11 cellular contexts compared by ENCODE assay signal in the genomic region with DNA sequence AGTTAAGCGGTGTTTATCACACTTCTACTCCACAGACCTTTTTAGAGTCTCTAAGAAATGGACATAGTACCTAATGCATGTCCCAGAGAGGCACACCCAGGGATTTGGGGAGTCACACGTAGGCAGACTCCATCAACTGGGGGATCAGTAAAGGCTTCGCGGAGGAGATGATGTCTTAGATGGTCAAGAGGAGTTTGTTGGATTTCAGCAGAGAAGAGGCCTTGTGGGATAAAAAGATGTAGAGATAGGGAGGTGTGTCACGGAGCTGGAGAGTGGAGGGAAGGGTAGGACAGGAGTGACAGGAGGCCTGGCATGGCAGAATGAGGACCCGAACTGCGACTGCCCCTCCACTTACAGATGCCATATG. TPM values are rescaled to one million over a fixed set of nuclear protein-coding genes. Genes with fewer than 3 reads are reported as not detected.
DNase-seq lines count a peak whose midpoint lies in the region; ATAC-seq and TF ChIP-seq lines count a peak whose summit lies in the region.
"Had no signal": no experiment of that assay in that cellular context is flagged by ENCODE, and none has a peak within 500 bp of the region (broad histone marks: within the 10 kb centered on the region; RNA-seq: fewer than 3 reads in every experiment).

No MANE protein-coding gene starts in this region.

- H3K27ac ChIP-seq in PC-9 = peak overlapping the region; percentile 77
- peak overlapping the region; percentile 52 to 78 for H3K27ac ChIP-seq in testis
- H3K27ac ChIP-seq in aorta (ENCODE audit: low read depth in 1 of 2, low read length in 2 of 2) = peak overlapping the region in 1 of 2 donors; percentile 69
- H3K27ac ChIP-seq: parathyroid adenoma had no signal

- no peaks in the 10 kb centered on the region for H3K9me3 ChIP-seq in PC-9 (ENCODE audit: insufficient read depth, low read depth)
- H3K9me3 ChIP-seq in testis = no peaks in the 10 kb centered on the region
- no peaks in the 10 kb centered on the region for H3K9me3 ChIP-seq in aorta (ENCODE audit: control insufficient read depth, low read length)
- H3K9me3 ChIP-seq: MG63 had no signal

- H3K4me3 ChIP-seq in PC-9 (no peak overlapping the region), testis (no peak overlapping the region), aorta (ENCODE audit: low read length in 2 of 2) (no peak overlapping the region)
- H3K4me3 ChIP-seq: MG63 had no signal

- TF ChIP-seq POLR2A in testis (IDR thresholded peaks at IDR 0.05) = no peak

- H3K9me2 ChIP-seq in PC-9 (ENCODE audit: insufficient read depth) = no peaks in the 10 kb centered on the region

- H3K79me2 ChIP-seq in PC-9 (ENCODE audit: low read depth) = peaks cover 45% of the 10 kb centered on the region

- H3K27ac Mint-ChIP-seq in central memory CD8-positive, alpha-beta T cell (ENCODE audit: low read depth) = peak overlapping the region; percentile 68
- H3K27ac Mint-ChIP-seq: T-helper 2 cell treated with Interferon-gamma antibody and Interleukin-4, amounts not matched to agents 5 μg/mL and 100 μg/mL, for 36 hours had no signal

- H3K27me3 ChIP-seq in PC-9 (ENCODE audit: insufficient read depth, low read depth) (no peaks in the 10 kb centered on the region), testis (no peaks in the 10 kb centered on the region), aorta (ENCODE audit: control insufficient read depth in 1 of 2, insufficient read depth in 2 of 2, low read length in 1 of 2) (no peaks in the 10 kb centered on the region)
- H3K27me3 ChIP-seq: MG63 had no signal

- H4K20me1 ChIP-seq in PC-9 (ENCODE audit: insufficient read depth) = no peaks in the 10 kb centered on the region

- POLR2A ChIA-PET in PC-9 (lab: Charles Lee; ENCODE audit: unreplicated experiment) = interaction anchor here (0.5 to 0.6 kb wide), 3 partner anchors 24 to 753 kb away, joined by 3 to 6 read pairs (median 3); a partner anchor contains a TSS

- intact Hi-C loops in PC-9 (cut with micrococcal nuclease; ENCODE audit: unreplicated experiment) (loop anchor here (5.0 kb wide), 1 partner anchor 152 kb away; a partner anchor contains a TSS), testis (cut with DNase I; ENCODE audit: low total_unique reads) (no loop called here), aorta (cut with DNase I) (loop anchor here in 1 of 2 donors (10.0 kb wide), 1 partner anchor 211 kb away; no protein-coding TSS in a partner anchor)

- no peaks in the 10 kb centered on the region for H3K27me3 Mint-ChIP-seq in central memory CD8-positive, alpha-beta T cell

- DNase-seq in PC-9 (no peak), midbrain (lab: John Stamatoyannopoulos, UW) (peak; percentile 63), testis (no peak), aorta (no peak), OCI-M2 (lab: John Stamatoyannopoulos, UW; ENCODE audit: unreplicated experiment) (no peak)
- DNase-seq in central memory CD8-positive, alpha-beta T cell (ENCODE audit: low spot score in 2 of 2) = peak in 1 of 2 donors; percentile 6
- no peak for DNase-seq in activated CD4-positive, alpha-beta T cell treated with anti-CD3 and anti-CD28 coated beads, Interleukin-2, amount 50 U/mL, for 48 hours

- no peaks in the 10 kb centered on the region for H3K9me3 Mint-ChIP-seq in central memory CD8-positive, alpha-beta T cell
- H3K9me3 Mint-ChIP-seq: T-helper 2 cell treated with Interferon-gamma antibody and Interleukin-4, amounts not matched to agents 5 μg/mL and 100 μg/mL, for 36 hours had no signal

- H3K36me3 Mint-ChIP-seq in central memory CD8-positive, alpha-beta T cell (ENCODE audit: insufficient read depth) = peaks cover 35% of the 10 kb centered on the region

- BruUV-seq in PC-9 (replicated peaks; lab: Mats Ljungman, UMichigan) = TSS peak; percentile 28

- H3K4me2 ChIP-seq in PC-9 = peak overlapping the region; percentile 68

- H3K36me3 ChIP-seq in PC-9 (ENCODE audit: low read depth) (peaks cover 21% of the 10 kb centered on the region), testis (ENCODE audit: low read depth, missing control alignments) (no peaks in the 10 kb centered on the region), aorta (ENCODE audit: control insufficient read depth in 1 of 2, insufficient read depth in 2 of 2, low read length in 1 of 2) (peaks cover 0 to 2% of the 10 kb centered on the region in 2 donors)

- no peak for ATAC-seq in central memory CD8-positive, alpha-beta T cell (replicated peaks; ENCODE audit: extremely low read depth, poor library complexity, severe bottlenecking)
- ATAC-seq in aorta (ENCODE audit: low FRiP score) (no peak), GM18873 (IDR thresholded peaks at IDR 0.05; ENCODE audit: low FRiP score, unreplicated experiment) (no peak)

- H3K4me1 ChIP-seq in PC-9 (replicated peaks; ENCODE audit: insufficient read depth) = peaks cover 37% of the 10 kb centered on the region
- H3K4me1 ChIP-seq in testis = peaks cover 42% of the 10 kb centered on the region
- peaks cover 0 to 1% of the 10 kb centered on the region in 2 donors for H3K4me1 ChIP-seq in aorta (ENCODE audit: control insufficient read depth in 1 of 2, insufficient read depth in 2 of 2, low read length in 2 of 2)

- peaks cover 38% of the 10 kb centered on the region for H3F3A ChIP-seq in PC-9 (ENCODE audit: insufficient read depth, low read depth)

- 85 to 96% methylated on average over 7 of the region's 7 CpGs for WGBS in testis, 2 donors
- WGBS in aorta, 2 donors = 79 to 82% methylated on average over 7 of the region's 7 CpGs

- TF ChIP-seq CTCF in PC-9 (conservative IDR thresholded peaks at IDR 0.05) (no peak), testis (IDR thresholded peaks at IDR 0.05) (no peak)

- peaks cover 37% of the 10 kb centered on the region for H3K4me1 Mint-ChIP-seq in central memory CD8-positive, alpha-beta T cell

- H3K4me3 Mint-ChIP-seq in central memory CD8-positive, alpha-beta T cell = no peak overlapping the region
- H3K4me3 Mint-ChIP-seq: T-helper 2 cell treated with Interferon-gamma antibody and Interleukin-4, amounts not matched to agents 5 μg/mL and 100 μg/mL, for 36 hours had no signal

- H2AFZ ChIP-seq in PC-9 = no peak overlapping the region
- H2AFZ ChIP-seq: parathyroid adenoma had no signal

- CTCF ChIA-PET in PC-9 (lab: Charles Lee) = interaction anchor here (0.5 to 1.5 kb wide), 2 partner anchors 214 to 495 kb away, joined by 3 read pairs; no protein-coding TSS in a partner anchor

RNA-seq across cellular contexts. Expression of a gene that starts 9.1 kb away (rescaled TPM):
- total RNA-seq in PC-9 (2021) (145 and 179 TPM in 2 replicates), testis (100 to 1,000 TPM in 1 of 2 donors, 10 to 100 TPM in 1; 97.6 to 128 TPM), aorta (100 to 1,000 TPM; 120 to 143 TPM)
- polyA plus RNA-seq in testis (ENCODE audit: insufficient read depth, low read depth, low replicate concordance) (155 TPM), aorta (100 to 1,000 TPM; 302 to 305 TPM)

RNA-seq across cellular contexts. Expression of a gene that starts 33.2 kb away (rescaled TPM):
- total RNA-seq in PC-9 (2021) (not detected in 2 replicates), testis (100 to 1,000 TPM in 1 of 2 donors, 10 to 100 TPM in 1; 100.0 to 104 TPM), aorta (10 to 100 TPM; 45.0 to 46.1 TPM)
- polyA plus RNA-seq in testis (ENCODE audit: insufficient read depth, low read depth, low replicate concordance) (62.9 TPM), aorta (10 to 100 TPM; 32.6 to 92.9 TPM)

Comparison
In these comparisons a context has a peak if more than half of its experiments do, and no peak if none do; other contexts are left out.
1. RNA of a gene that starts 33.2 kb away (total RNA-seq): 100.0 to 104 TPM in testis and 45.0 to 46.1 TPM in aorta; not detected in PC-9; every median in the first group is over 10 times any median in the second.